Comparison of ENCODE assay signal across 7 cellular contexts in the genomic region with DNA sequence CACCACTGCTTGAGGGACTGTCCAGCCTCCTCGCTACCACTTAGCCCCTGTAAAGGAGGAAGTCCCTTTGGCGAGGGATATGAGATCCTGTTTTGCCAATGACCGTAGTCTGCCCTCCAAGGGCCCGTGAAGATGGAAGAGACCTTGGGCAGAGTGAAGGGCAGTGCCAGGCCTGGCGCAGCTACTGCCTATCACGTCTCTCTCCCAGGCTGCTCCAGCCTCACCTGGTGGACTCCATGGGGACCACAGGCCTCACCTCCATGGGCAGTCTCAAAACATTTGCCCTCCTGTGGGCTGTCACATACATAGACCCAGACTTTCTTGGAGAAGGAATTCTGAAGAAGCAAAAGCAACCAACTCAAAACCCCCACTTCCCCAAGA. TPM values are rescaled to one million over a fixed set of nuclear protein-coding genes. Genes with fewer than 3 reads are reported as not detected.
A peak's percentile ranks its signal among the peaks of the same experiment; 100 is the strongest.
DNase-seq lines count a peak whose midpoint lies in the region; ATAC-seq and TF ChIP-seq lines count a peak whose summit lies in the region.
"Not testable (repeated sequence)": the region's sequence is repeated elsewhere in the genome, so short reads cannot be mapped to it uniquely, and the experiment has no call there.

No MANE protein-coding gene starts in this region.

- not testable (repeated sequence) for H3K27ac ChIP-seq in HUES48 (ENCODE audit: low read depth, low read length)
- H3K27ac ChIP-seq in coronary artery (peak overlapping the region; percentile 64 to 82), rectal smooth muscle tissue (ENCODE audit: low read depth, low read length) (peak overlapping the region; percentile 7)

- H3K4me1 ChIP-seq in HUES48 (ENCODE audit: control insufficient read depth, insufficient read depth, low read length); rectal smooth muscle tissue (ENCODE audit: control insufficient read depth, insufficient read depth, low read length): not testable (repeated sequence)

- DNase-seq in activated CD4-positive, alpha-beta T cell treated with anti-CD3 and anti-CD28 coated beads, Interleukin-2, amount 10 ng/mL, durations not matched to agents 24 days and 14 days; coronary artery (ENCODE audit: low spot score); left lobe of liver (ENCODE audit: low spot score): not testable (repeated sequence)

- H3K27ac Mint-ChIP-seq in activated CD4-positive, alpha-beta T cell treated with anti-CD3 and anti-CD28 coated beads, Interleukin-2, amount 10 ng/mL, durations not matched to agents 24 days and 14 days = peak overlapping the region; percentile 53

- H3K36me3 ChIP-seq in HUES48 (ENCODE audit: control insufficient read depth, insufficient read depth, low read length); rectal smooth muscle tissue (ENCODE audit: control insufficient read depth, insufficient read depth, low read length): not testable (repeated sequence)

- not testable (repeated sequence) for H3K27me3 Mint-ChIP-seq in activated CD4-positive, alpha-beta T cell treated with anti-CD3 and anti-CD28 coated beads, Interleukin-2, amount 10 ng/mL, durations not matched to agents 24 days and 14 days

- H3K9me3 Mint-ChIP-seq in activated CD4-positive, alpha-beta T cell treated with anti-CD3 and anti-CD28 coated beads, Interleukin-2, amount 10 ng/mL, durations not matched to agents 24 days and 14 days = not testable (repeated sequence)

- not testable (repeated sequence) for H3K9ac ChIP-seq in HUES48 (ENCODE audit: low read depth, low read length); rectal smooth muscle tissue (ENCODE audit: low read length)

- not testable (repeated sequence) for H3K9me3 ChIP-seq in HUES48 (ENCODE audit: control insufficient read depth, insufficient read depth, low read length)

- TF ChIP-seq CTCF in coronary artery (IDR thresholded peaks at IDR 0.05) = not testable (repeated sequence)

- H3K4me1 Mint-ChIP-seq in activated CD4-positive, alpha-beta T cell treated with anti-CD3 and anti-CD28 coated beads, Interleukin-2, amount 10 ng/mL, durations not matched to agents 24 days and 14 days = peaks cover 26% of the 10 kb centered on the region

- peak; percentile 14 for ATAC-seq in GM18909 (IDR thresholded peaks at IDR 0.05; ENCODE audit: poor library complexity, unreplicated experiment)
- peak; percentile 12 for ATAC-seq in HG02642 (IDR thresholded peaks at IDR 0.05; ENCODE audit: poor library complexity, unreplicated experiment)
- peak; percentile 8 for ATAC-seq in left lobe of liver

- H3K4me3 Mint-ChIP-seq in activated CD4-positive, alpha-beta T cell treated with anti-CD3 and anti-CD28 coated beads, Interleukin-2, amount 10 ng/mL, durations not matched to agents 24 days and 14 days = peak overlapping the region; percentile 87

- not testable (repeated sequence) for H3K27me3 ChIP-seq in HUES48 (ENCODE audit: control insufficient read depth, insufficient read depth, low read length); rectal smooth muscle tissue (ENCODE audit: control insufficient read depth, insufficient read depth, low read length)

- not testable (repeated sequence) for H3K36me3 Mint-ChIP-seq in activated CD4-positive, alpha-beta T cell treated with anti-CD3 and anti-CD28 coated beads, Interleukin-2, amount 10 ng/mL, durations not matched to agents 24 days and 14 days (ENCODE audit: low read depth)

- intact Hi-C loops in activated CD4-positive, alpha-beta T cell treated with anti-CD3 and anti-CD28 coated beads, Interleukin-2, amount 10 ng/mL, durations not matched to agents 24 days and 14 days (cut with micrococcal nuclease) = loop anchor here (1.0 to 5.0 kb wide), 3 partner anchors 49 to 104 kb away; partner anchors contain the start of gene PCK2

- peak overlapping the region; percentile 47; the same call in 1 of the 2 replicates for H3K4me3 ChIP-seq in HUES48 (ENCODE audit: low read depth, low read length)
- peak overlapping the region; percentile 74 for H3K4me3 ChIP-seq in coronary artery
- H3K4me3 ChIP-seq in rectal smooth muscle tissue (ENCODE audit: low read length) = peak overlapping the region; percentile 32

RNA-seq across cellular contexts. Expression of gene DHRS4L2, which starts 0.5 kb away (rescaled TPM):
- total RNA-seq in activated CD4-positive, alpha-beta T cell treated with anti-CD3 and anti-CD28 coated beads, Interleukin-2, amount 10 ng/mL, durations not matched to agents 24 days and 14 days = 22.1 and 22.5 TPM in 2 replicates
- 46.4 TPM for total RNA-seq in left lobe of liver

RNA-seq across cellular contexts. Expression of gene DHRS4, which starts 34.6 kb away (rescaled TPM):
- 17.6 and 18.2 TPM in 2 replicates for total RNA-seq in activated CD4-positive, alpha-beta T cell treated with anti-CD3 and anti-CD28 coated beads, Interleukin-2, amount 10 ng/mL, durations not matched to agents 24 days and 14 days
- total RNA-seq in left lobe of liver = 59.0 TPM
